35 cellular contexts compared by ENCODE assay signal in genomic region chr9:98842510-98842909, GRCh38. TPM values are rescaled to one million over a fixed set of nuclear protein-coding genes. Genes with fewer than 3 reads are reported as not detected.
"Had no signal": no experiment of that assay in that cellular context is flagged by ENCODE, and none has a peak within 500 bp of the region (broad histone marks: within the 10 kb centered on the region; RNA-seq: fewer than 3 reads in every experiment).

No MANE protein-coding gene starts in this region.

- H3K36me3 ChIP-seq: MG63 had no signal

- H3K4me3 ChIP-seq: MG63 had no signal

- H3K9me3 ChIP-seq: MG63 had no signal

- H3K27me3 ChIP-seq: MG63 had no signal

- DNase-seq: Karpas-422, Kasumi-1, MG63, MM.1S, MV-4-11, NCI-H1048, NCI-H1092, NCI-H1092 treated with DMSO at 0.1 percent for 48 hours, NCI-H1105, NCI-H1105 treated with DMSO at 0.1 percent for 48 hours, NCI-H1417, NCI-H1417 treated with DMSO at 0.1 percent for 48 hours, NCI-H1436, NCI-H1436 treated with DMSO at 0.1 percent for 48 hours, NCI-H146, NCI-H1694, NCI-H1694 treated with DMSO at 0.1 percent for 48 hours, NCI-H187, NCI-H187 treated with DMSO at 0.1 percent for 48 hours, NCI-H1930, NCI-H2029, NCI-H2029 treated with DMSO at 0.1 percent for 48 hours, NCI-H2081, NCI-H2081 treated with DMSO at 0.1 percent for 48 hours, NCI-H2107, NCI-H2171, NCI-H2171 treated with DMSO at 0.1 percent for 48 hours, NCI-H2227 treated with DMSO at 0.1 percent for 48 hours, NCI-H226, NCI-H345, NCI-H446, NCI-H446 treated with DMSO at 0.1 percent for 48 hours, NCI-H510A, NCI-H510A treated with DMSO at 0.1 percent for 48 hours had no signal

RNA-seq across cellular contexts. Expression of gene GALNT12, which starts 35.0 kb away (rescaled TPM):
- total RNA-seq: MCF 10A had no signal
